Comparison of ENCODE assay signal across 9 cellular contexts in genomic region chr15:29621626-29622025, GRCh38.
"Had no signal": no experiment of that assay in that cellular context is flagged by ENCODE, and none has a peak within 500 bp of the region (broad histone marks: within the 10 kb centered on the region; RNA-seq: fewer than 3 reads in every experiment).

No MANE protein-coding gene starts in this region.

- H3K27ac Mint-ChIP-seq: HFFc6 had no signal

- H3K4me3 Mint-ChIP-seq: HFFc6 had no signal

- ATAC-seq: HCT116, K562 had no signal

- H3K9me3 ChIP-seq: HAP-1 had no signal

- H3K36me3 ChIP-seq: HAP-1 had no signal

- H3K4me1 ChIP-seq: HAP-1 had no signal

- DNase-seq: GM23248, GOT3, H7, HFFc6, IMR-90, KG1 had no signal

- H3K9me3 Mint-ChIP-seq: HFFc6 had no signal

- H3K27ac ChIP-seq: GM23248 had no signal

- H3K4me3 ChIP-seq: GM23248, HAP-1, K562 had no signal
